1 cellular context compared by ENCODE assay signal in genomic region chr9:21919377-21920362, GRCh38.
TF ChIP-seq lines count a peak whose summit lies in the region.

No MANE protein-coding gene starts in this region.

TF ChIP-seq in HEK293, 187 proteins besides CTCF, POLR2A, EP300 and RAD21 (continued from another document and continues in another):
- TF ChIP-seq, protein P1, sequence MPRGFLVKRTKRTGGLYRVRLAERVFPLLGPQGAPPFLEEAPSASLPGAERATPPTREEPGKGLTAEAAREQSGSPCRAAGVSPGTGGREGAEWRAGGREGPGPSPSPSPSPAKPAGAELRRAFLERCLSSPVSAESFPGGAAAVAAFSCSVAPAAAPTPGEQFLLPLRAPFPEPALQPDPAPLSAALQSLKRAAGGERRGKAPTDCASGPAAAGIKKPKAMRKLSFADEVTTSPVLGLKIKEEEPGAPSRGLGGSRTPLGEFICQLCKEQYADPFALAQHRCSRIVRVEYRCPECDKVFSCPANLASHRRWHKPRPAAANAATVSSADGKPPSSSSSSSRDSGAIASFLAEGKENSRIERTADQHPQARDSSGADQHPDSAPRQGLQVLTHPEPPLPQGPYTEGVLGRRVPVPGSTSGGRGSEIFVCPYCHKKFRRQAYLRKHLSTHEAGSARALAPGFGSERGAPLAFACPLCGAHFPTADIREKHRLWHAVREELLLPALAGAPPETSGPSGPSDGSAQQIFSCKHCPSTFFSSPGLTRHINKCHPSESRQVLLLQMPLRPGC (tag by site-specific recombination; IDR thresholded peaks at IDR 0.05), result 0 out of 2 replicates have a peak, but pooled peaks have one; percentile 22
- TF ChIP-seq ZNF239 (tag by site-specific recombination; IDR thresholded peaks at IDR 0.05) (peak; percentile 81; the same call in 1 of the 2 replicates), ZNF16 (tag by site-specific recombination; IDR thresholded peaks at IDR 0.05; ENCODE audit: low read depth) (no peak), ZNF26 (tag by site-specific recombination; IDR thresholded peaks at IDR 0.05) (no peak), ZNF529 (tag by site-specific recombination; IDR thresholded peaks at IDR 0.05; ENCODE audit: insufficient replicate concordance) (no peak), ZNF513 (tag by site-specific recombination; IDR thresholded peaks at IDR 0.05) (no peak), ZNF48 (tag by site-specific recombination; IDR thresholded peaks at IDR 0.05) (no peak), ZFP37 (tag by site-specific recombination; IDR thresholded peaks at IDR 0.05) (no peak), ZSCAN23 (tag by site-specific recombination; IDR thresholded peaks at IDR 0.05) (no peak), ZNF362 (tag by site-specific recombination; IDR thresholded peaks at IDR 0.05) (no peak), TSHZ1 (tag by site-specific recombination; IDR thresholded peaks at IDR 0.05; ENCODE audit: borderline replicate concordance) (no peak), ZNF585B (tag by site-specific recombination; IDR thresholded peaks at IDR 0.05) (no peak), ZNF280C (tag by site-specific recombination; IDR thresholded peaks at IDR 0.05) (no peak), ZNF549 (tag by site-specific recombination; IDR thresholded peaks at IDR 0.05) (no peak), ZNF629 (tag by site-specific recombination; IDR thresholded peaks at IDR 0.05) (0 out of 2 replicates have a peak, but pooled peaks have one; percentile 17), ZFP41 (tag by site-specific recombination; IDR thresholded peaks at IDR 0.05; ENCODE audit: borderline replicate concordance) (no peak), ZNF335 (tag by site-specific recombination; conservative IDR thresholded peaks at IDR 0.05) (peak; percentile 32; the same call in 1 of the 2 replicates), BCL6B (tag by site-specific recombination; IDR thresholded peaks at IDR 0.05) (no peak), ZNF391 (tag by site-specific recombination; IDR thresholded peaks at IDR 0.05; ENCODE audit: borderline replicate concordance, low read depth) (no peak), ZNF830 (tag by site-specific recombination; IDR thresholded peaks at IDR 0.05; ENCODE audit: low read depth) (no peak), BCL11A (tag by site-specific recombination; IDR thresholded peaks at IDR 0.05; ENCODE audit: low read depth) (no peak), ZNF19 (tag by site-specific recombination; IDR thresholded peaks at IDR 0.05; ENCODE audit: low read depth) (no peak), ZNF138 (tag by site-specific recombination; IDR thresholded peaks at IDR 0.05; ENCODE audit: borderline replicate concordance) (no peak)
- TF ChIP-seq, protein P2, sequence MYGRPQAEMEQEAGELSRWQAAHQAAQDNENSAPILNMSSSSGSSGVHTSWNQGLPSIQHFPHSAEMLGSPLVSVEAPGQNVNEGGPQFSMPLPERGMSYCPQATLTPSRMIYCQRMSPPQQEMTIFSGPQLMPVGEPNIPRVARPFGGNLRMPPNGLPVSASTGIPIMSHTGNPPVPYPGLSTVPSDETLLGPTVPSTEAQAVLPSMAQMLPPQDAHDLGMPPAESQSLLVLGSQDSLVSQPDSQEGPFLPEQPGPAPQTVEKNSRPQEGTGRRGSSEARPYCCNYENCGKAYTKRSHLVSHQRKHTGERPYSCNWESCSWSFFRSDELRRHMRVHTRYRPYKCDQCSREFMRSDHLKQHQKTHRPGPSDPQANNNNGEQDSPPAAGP (tag by site-specific recombination; IDR thresholded peaks at IDR 0.05), result no peak
- TF ChIP-seq, protein P3, sequence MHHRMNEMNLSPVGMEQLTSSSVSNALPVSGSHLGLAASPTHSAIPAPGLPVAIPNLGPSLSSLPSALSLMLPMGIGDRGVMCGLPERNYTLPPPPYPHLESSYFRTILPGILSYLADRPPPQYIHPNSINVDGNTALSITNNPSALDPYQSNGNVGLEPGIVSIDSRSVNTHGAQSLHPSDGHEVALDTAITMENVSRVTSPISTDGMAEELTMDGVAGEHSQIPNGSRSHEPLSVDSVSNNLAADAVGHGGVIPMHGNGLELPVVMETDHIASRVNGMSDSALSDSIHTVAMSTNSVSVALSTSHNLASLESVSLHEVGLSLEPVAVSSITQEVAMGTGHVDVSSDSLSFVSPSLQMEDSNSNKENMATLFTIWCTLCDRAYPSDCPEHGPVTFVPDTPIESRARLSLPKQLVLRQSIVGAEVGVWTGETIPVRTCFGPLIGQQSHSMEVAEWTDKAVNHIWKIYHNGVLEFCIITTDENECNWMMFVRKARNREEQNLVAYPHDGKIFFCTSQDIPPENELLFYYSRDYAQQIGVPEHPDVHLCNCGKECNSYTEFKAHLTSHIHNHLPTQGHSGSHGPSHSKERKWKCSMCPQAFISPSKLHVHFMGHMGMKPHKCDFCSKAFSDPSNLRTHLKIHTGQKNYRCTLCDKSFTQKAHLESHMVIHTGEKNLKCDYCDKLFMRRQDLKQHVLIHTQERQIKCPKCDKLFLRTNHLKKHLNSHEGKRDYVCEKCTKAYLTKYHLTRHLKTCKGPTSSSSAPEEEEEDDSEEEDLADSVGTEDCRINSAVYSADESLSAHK (tag by site-specific recombination; IDR thresholded peaks at IDR 0.05), result no peak
- TF ChIP-seq, protein P4, sequence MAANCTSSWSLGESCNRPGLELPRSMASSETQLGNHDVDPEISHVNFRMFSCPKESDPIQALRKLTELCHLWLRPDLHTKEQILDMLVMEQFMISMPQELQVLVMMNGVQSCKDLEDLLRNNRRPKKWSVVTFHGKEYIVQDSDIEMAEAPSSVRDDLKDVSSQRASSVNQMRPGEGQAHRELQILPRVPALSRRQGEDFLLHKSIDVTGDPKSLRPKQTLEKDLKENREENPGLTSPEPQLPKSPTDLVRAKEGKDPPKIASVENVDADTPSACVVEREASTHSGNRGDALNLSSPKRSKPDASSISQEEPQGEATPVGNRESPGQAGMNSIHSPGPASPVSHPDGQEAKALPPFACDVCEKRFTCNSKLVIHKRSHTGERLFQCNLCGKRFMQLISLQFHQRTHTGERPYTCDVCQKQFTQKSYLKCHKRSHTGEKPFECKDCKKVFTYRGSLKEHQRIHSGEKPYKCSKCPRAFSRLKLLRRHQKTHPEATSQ (tag by site-specific recombination; IDR thresholded peaks at IDR 0.05), result no peak
- TF ChIP-seq, protein P5, sequence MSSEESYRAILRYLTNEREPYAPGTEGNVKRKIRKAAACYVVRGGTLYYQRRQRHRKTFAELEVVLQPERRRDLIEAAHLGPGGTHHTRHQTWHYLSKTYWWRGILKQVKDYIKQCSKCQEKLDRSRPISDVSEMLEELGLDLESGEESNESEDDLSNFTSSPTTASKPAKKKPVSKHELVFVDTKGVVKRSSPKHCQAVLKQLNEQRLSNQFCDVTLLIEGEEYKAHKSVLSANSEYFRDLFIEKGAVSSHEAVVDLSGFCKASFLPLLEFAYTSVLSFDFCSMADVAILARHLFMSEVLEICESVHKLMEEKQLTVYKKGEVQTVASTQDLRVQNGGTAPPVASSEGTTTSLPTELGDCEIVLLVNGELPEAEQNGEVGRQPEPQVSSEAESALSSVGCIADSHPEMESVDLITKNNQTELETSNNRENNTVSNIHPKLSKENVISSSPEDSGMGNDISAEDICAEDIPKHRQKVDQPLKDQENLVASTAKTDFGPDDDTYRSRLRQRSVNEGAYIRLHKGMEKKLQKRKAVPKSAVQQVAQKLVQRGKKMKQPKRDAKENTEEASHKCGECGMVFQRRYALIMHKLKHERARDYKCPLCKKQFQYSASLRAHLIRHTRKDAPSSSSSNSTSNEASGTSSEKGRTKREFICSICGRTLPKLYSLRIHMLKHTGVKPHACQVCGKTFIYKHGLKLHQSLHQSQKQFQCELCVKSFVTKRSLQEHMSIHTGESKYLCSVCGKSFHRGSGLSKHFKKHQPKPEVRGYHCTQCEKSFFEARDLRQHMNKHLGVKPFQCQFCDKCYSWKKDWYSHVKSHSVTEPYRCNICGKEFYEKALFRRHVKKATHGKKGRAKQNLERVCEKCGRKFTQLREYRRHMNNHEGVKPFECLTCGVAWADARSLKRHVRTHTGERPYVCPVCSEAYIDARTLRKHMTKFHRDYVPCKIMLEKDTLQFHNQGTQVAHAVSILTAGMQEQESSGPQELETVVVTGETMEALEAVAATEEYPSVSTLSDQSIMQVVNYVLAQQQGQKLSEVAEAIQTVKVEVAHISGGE (tag by site-specific recombination; conservative IDR thresholded peaks at IDR 0.05; ENCODE audit: low read depth), result no peak
